Comparison of ENCODE assay signal across 10 cellular contexts in genomic region chrX:19515615-19516105, GRCh38. TPM values are rescaled to one million over a fixed set of nuclear protein-coding genes. Genes with fewer than 3 reads are reported as not detected.
A peak's percentile ranks its signal among the peaks of the same experiment; 100 is the strongest.
DNase-seq lines count a peak whose midpoint lies in the region; ATAC-seq and TF ChIP-seq lines count a peak whose summit lies in the region.
"Had no signal": no experiment of that assay in that cellular context is flagged by ENCODE, and none has a peak within 500 bp of the region (broad histone marks: within the 10 kb centered on the region; RNA-seq: fewer than 3 reads in every experiment).

No MANE protein-coding gene starts in this region.

- H3K27ac Mint-ChIP-seq in activated naive CD4-positive, alpha-beta T cell treated with anti-CD3 and anti-CD28 coated beads for 36 hours: no peak overlapping the region

- H3K79me2 ChIP-seq in PC-3 (ENCODE audit: low read length) (no peaks in the 10 kb centered on the region), hepatocyte (no peaks in the 10 kb centered on the region)

- no peaks in the 10 kb centered on the region for H3K9me2 ChIP-seq in PC-3 (replicated peaks; ENCODE audit: low read length)
- H3K9me2 ChIP-seq in hepatocyte (replicated peaks; ENCODE audit: insufficient read depth): no peaks in the 10 kb centered on the region

- H3F3A ChIP-seq in PC-3 (ENCODE audit: low read length, unreplicated experiment): no peaks in the 10 kb centered on the region

- H2AFZ ChIP-seq in PC-3 (ENCODE audit: low read length) (peak overlapping the region; percentile 90), hepatocyte (no peak overlapping the region)

- H3K27me3 ChIP-seq in PC-3 (ENCODE audit: low read length) (no peaks in the 10 kb centered on the region), hepatocyte (peaks cover 5% of the 10 kb centered on the region), thoracic aorta (replicated peaks; ENCODE audit: insufficient read depth) (no peaks in the 10 kb centered on the region)

- H4K20me1 ChIP-seq in PC-3 (ENCODE audit: low read length): no peaks in the 10 kb centered on the region
- H4K20me1 ChIP-seq in hepatocyte (ENCODE audit: insufficient read depth, poor library complexity, severe bottlenecking): no peaks in the 10 kb centered on the region

- POLR2A ChIA-PET in PC-3 (lab: Charles Lee; ENCODE audit: unreplicated experiment): no interaction called here

- WGBS in hepatocyte (ENCODE audit: low lambda C conversion rate, missing lambda C conversion rate): 56% methylated on average over 20 of the region's 23 CpGs

- H3K4me3 ChIP-seq in PC-3 (ENCODE audit: low read length) (peak overlapping the region; percentile 68), hepatocyte (no peak overlapping the region), thoracic aorta (peak overlapping the region; percentile 62)

- no peaks in the 10 kb centered on the region for H3K4me1 Mint-ChIP-seq in activated naive CD4-positive, alpha-beta T cell treated with anti-CD3 and anti-CD28 coated beads for 36 hours (ENCODE audit: low read depth)

- intact Hi-C loops in activated naive CD4-positive, alpha-beta T cell treated with anti-CD3 and anti-CD28 coated beads for 36 hours (cut with micrococcal nuclease): loop anchor here (1.0 to 2.0 kb wide), 2 partner anchors 17 to 143 kb away; no protein-coding TSS in a partner anchor
- intact Hi-C loops in PC-3 (cut with micrococcal nuclease): no loop called here

- no peaks in the 10 kb centered on the region for H3K36me3 Mint-ChIP-seq in activated naive CD4-positive, alpha-beta T cell treated with anti-CD3 and anti-CD28 coated beads for 36 hours (ENCODE audit: low read depth)

- no peak overlapping the region for H3K9ac ChIP-seq in PC-3 (ENCODE audit: low read length)

- peak overlapping the region; percentile 48 for H3K4me3 Mint-ChIP-seq in activated naive CD4-positive, alpha-beta T cell treated with anti-CD3 and anti-CD28 coated beads for 36 hours

- peak overlapping the region; percentile 96 for H3K4me2 ChIP-seq in PC-3 (ENCODE audit: low read length)
- peak overlapping the region; percentile 83 for H3K4me2 ChIP-seq in hepatocyte

- H3K27ac ChIP-seq in PC-3 (ENCODE audit: low read length): no peak overlapping the region
- no peak overlapping the region for H3K27ac ChIP-seq in hepatocyte
- no peak overlapping the region for H3K27ac ChIP-seq in thoracic aorta

- CTCF ChIA-PET in activated naive CD4-positive, alpha-beta T cell treated with anti-CD3 and anti-CD28 coated beads for 36 hours (lab: Charles Lee): interaction anchor here (0.5 to 1.3 kb wide), 5 partner anchors 13 to 637 kb away, joined by 3 to 4 read pairs (median 3); no protein-coding TSS in a partner anchor
- CTCF ChIA-PET in PC-3 (lab: Charles Lee): no interaction called here

- H3K4me1 ChIP-seq in PC-3 (ENCODE audit: insufficient read depth, low read length): no peaks in the 10 kb centered on the region
- H3K4me1 ChIP-seq in hepatocyte (ENCODE audit: insufficient read depth): no peaks in the 10 kb centered on the region
- no peaks in the 10 kb centered on the region for H3K4me1 ChIP-seq in thoracic aorta (ENCODE audit: control insufficient read depth in 1 of 2, low read depth in 2 of 2)

- TF ChIP-seq CTCF in PC-3 (conservative IDR thresholded peaks at IDR 0.05; ENCODE audit: low read depth, low read length) (peak; percentile 27; the same call in 1 of the 2 replicates), hepatocyte (IDR thresholded peaks at IDR 0.05; ENCODE audit: poor library complexity) (no peak), thoracic aorta (IDR thresholded peaks at IDR 0.05) (no peak)

- ATAC-seq in PC-3: no peak
- no peak for ATAC-seq in thoracic aorta (ENCODE audit: insufficient number of reproducible peaks, low FRiP score, low read depth)
- no peak for ATAC-seq in GM19324 (IDR thresholded peaks at IDR 0.05; ENCODE audit: low FRiP score, unreplicated experiment)
- ATAC-seq in GM21423 (IDR thresholded peaks at IDR 0.05; ENCODE audit: unreplicated experiment): no peak
- no peak for ATAC-seq in GM18907 (IDR thresholded peaks at IDR 0.05; ENCODE audit: unreplicated experiment)

- no TSS peak for BruUV-seq in PC-3 (replicated peaks; lab: Mats Ljungman, UMichigan)

- H3K36me3 ChIP-seq in PC-3 (ENCODE audit: low read depth, low read length) (no peaks in the 10 kb centered on the region), hepatocyte (replicated peaks; ENCODE audit: insufficient read depth, low read depth) (no peaks in the 10 kb centered on the region), thoracic aorta (no peaks in the 10 kb centered on the region)

- H3K9me3 Mint-ChIP-seq in activated naive CD4-positive, alpha-beta T cell treated with anti-CD3 and anti-CD28 coated beads for 36 hours: no peaks in the 10 kb centered on the region

- no peak for DNase-seq in activated naive CD4-positive, alpha-beta T cell treated with anti-CD3 and anti-CD28 coated beads for 36 hours
- DNase-seq in activated naive CD4-positive, alpha-beta T cell treated with anti-CD3 and anti-CD28 coated beads, Interleukin-2, amount 50 U/mL, for 16 hours: no peak
- DNase-seq in PC-3 (peak; percentile 6), hepatocyte (ENCODE audit: low spot score) (no peak), thoracic aorta (ENCODE audit: low spot score) (no peak)
- DNase-seq: DND-41 had no signal

- H3K9me3 ChIP-seq in PC-3 (ENCODE audit: low read length): no peaks in the 10 kb centered on the region
- no peaks in the 10 kb centered on the region for H3K9me3 ChIP-seq in hepatocyte (ENCODE audit: low read depth)
- no peaks in the 10 kb centered on the region for H3K9me3 ChIP-seq in thoracic aorta

- H3K27me3 Mint-ChIP-seq in activated naive CD4-positive, alpha-beta T cell treated with anti-CD3 and anti-CD28 coated beads for 36 hours (ENCODE audit: low read depth): peaks cover 10% of the 10 kb centered on the region

RNA-seq across cellular contexts. Expression of gene MAP3K15, which starts 0.4 kb away (rescaled TPM):
- total RNA-seq in activated naive CD4-positive, alpha-beta T cell treated with anti-CD3 and anti-CD28 coated beads for 36 hours: 1 to 10 TPM; 1.2 to 1.3 TPM
- total RNA-seq in PC-3 (2014; rRNA removed): 3.4 and 4.2 TPM in 2 replicates
- 0.33 and 0.48 TPM in 2 replicates for total RNA-seq in hepatocyte
- 0.21 and 0.48 TPM in 2 replicates for polyA plus RNA-seq in hepatocyte
- total RNA-seq in thoracic aorta: under 1 TPM in 1 of 2 donors, not detected in 1; 0.56 TPM
- total RNA-seq: RPMI7951 had no signal
